Comparison of ENCODE assay signal across 1 cellular context in genomic region chr5:78699565-78700143, GRCh38.
TF ChIP-seq lines count a peak whose summit lies in the region.

No MANE protein-coding gene starts in this region.

TF ChIP-seq in K562, 482 proteins besides CTCF, POLR2A, EP300 and RAD21 (continued from another document):
- no peak for TF ChIP-seq CBX5 (IDR thresholded peaks at IDR 0.05; ENCODE audit: borderline replicate concordance, low read depth)
- TF ChIP-seq ZNF12 (CRISPR knock-in tag; IDR thresholded peaks at IDR 0.05) = no peak
- TF ChIP-seq ZFP36 (IDR thresholded peaks at IDR 0.05; ENCODE audit: low read depth, low read length, partially characterized antibody) = no peak
- TF ChIP-seq EP400 (IDR thresholded peaks at IDR 0.05) = no peak
- peak; percentile 87 for TF ChIP-seq USF1 (CRISPR knock-in tag; IDR thresholded peaks at IDR 0.05)
- TF ChIP-seq L3MBTL2 (IDR thresholded peaks at IDR 0.05) = peak; percentile 50; the same call in 1 of the 2 replicates
- no peak for TF ChIP-seq DLX4 (CRISPR knock-in tag; IDR thresholded peaks at IDR 0.05)
- no peak for TF ChIP-seq SRSF9 (IDR thresholded peaks at IDR 0.05; ENCODE audit: borderline replicate concordance, low read depth, low read length)
- no peak for TF ChIP-seq PCBP1 (IDR thresholded peaks at IDR 0.05; ENCODE audit: low read depth, low read length, poor library complexity, severe bottlenecking)
- no peak for TF ChIP-seq SMARCB1 (IDR thresholded peaks at IDR 0.05; ENCODE audit: insufficient read length, low read depth)
- TF ChIP-seq MIER1 (IDR thresholded peaks at IDR 0.05; ENCODE audit: low read depth) = no peak
- TF ChIP-seq MXI1 (IDR thresholded peaks at IDR 0.05; ENCODE audit: low read depth, low read length) = no peak
- TF ChIP-seq CBX2 (IDR thresholded peaks at IDR 0.05; ENCODE audit: insufficient read depth, low read length, poor library complexity, severe bottlenecking) = no peak
- TF ChIP-seq FOXP4 (CRISPR knock-in tag; IDR thresholded peaks at IDR 0.05; ENCODE audit: borderline replicate concordance) = no peak
- TF ChIP-seq NR2F6 (CRISPR knock-in tag; IDR thresholded peaks at IDR 0.05) = no peak
- peak; percentile 27; the same call in 1 of the 2 replicates for TF ChIP-seq TOE1 (IDR thresholded peaks at IDR 0.05; ENCODE audit: borderline replicate concordance)
- TF ChIP-seq TOE1 (CRISPR knock-in tag; IDR thresholded peaks at IDR 0.05; ENCODE audit: borderline replicate concordance, low read depth) = no peak
- TF ChIP-seq RFX7 (CRISPR knock-in tag; IDR thresholded peaks at IDR 0.05) = no peak
- no peak for TF ChIP-seq HCFC1 (IDR thresholded peaks at IDR 0.05; ENCODE audit: low read depth, low read length)
- TF ChIP-seq COPS2 (conservative IDR thresholded peaks at IDR 0.05) = no peak
- TF ChIP-seq ZNF780A (CRISPR knock-in tag; IDR thresholded peaks at IDR 0.05) = no peak
- no peak for TF ChIP-seq PBX2 (CRISPR knock-in tag; IDR thresholded peaks at IDR 0.05; ENCODE audit: low read depth)
- no peak for TF ChIP-seq PBX2 (tag; conservative IDR thresholded peaks at IDR 0.05; ENCODE audit: low read depth)
- peak; percentile 34; the same call in 1 of the 2 replicates for TF ChIP-seq EGR1 (conservative IDR thresholded peaks at IDR 0.05)
- TF ChIP-seq ZNF764 (CRISPR knock-in tag; IDR thresholded peaks at IDR 0.05; ENCODE audit: low read depth) = no peak
- TF ChIP-seq CCAR2 (IDR thresholded peaks at IDR 0.05; ENCODE audit: low read depth, low read length) = no peak
- no peak for TF ChIP-seq SETDB1 (IDR thresholded peaks at IDR 0.05; ENCODE audit: low read length)
- no peak for TF ChIP-seq PRPF4 (IDR thresholded peaks at IDR 0.05; ENCODE audit: insufficient read depth, low read depth, low read length, poor library complexity, severe bottlenecking)
- no peak for TF ChIP-seq ZNF217 (CRISPR knock-in tag; IDR thresholded peaks at IDR 0.05)
- no peak for TF ChIP-seq PURB (CRISPR knock-in tag; IDR thresholded peaks at IDR 0.05; ENCODE audit: low read depth)
- no peak for TF ChIP-seq IRF1 (CRISPR knock-in tag; IDR thresholded peaks at IDR 0.05; ENCODE audit: borderline replicate concordance)
- no peak for TF ChIP-seq FIP1L1 (IDR thresholded peaks at IDR 0.05; ENCODE audit: low read depth, low read length, poor library complexity, severe bottlenecking)
- TF ChIP-seq NR4A1 (CRISPR knock-in tag; IDR thresholded peaks at IDR 0.05) = no peak
- no peak for TF ChIP-seq NR4A1 (tag; IDR thresholded peaks at IDR 0.05)
- no peak for TF ChIP-seq HMG20B (CRISPR knock-in tag; IDR thresholded peaks at IDR 0.05)
- no peak for TF ChIP-seq ZNF143 (CRISPR knock-in tag; IDR thresholded peaks at IDR 0.05)
- TF ChIP-seq FOSL1 (tag; conservative IDR thresholded peaks at IDR 0.05) = peak; percentile 96
- TF ChIP-seq TRIM25 (IDR thresholded peaks at IDR 0.05; ENCODE audit: borderline replicate concordance) = no peak
- no peak for TF ChIP-seq SNRNP70 (optimal IDR thresholded peaks at IDR 0.05; ENCODE audit: low read depth, low read length)
- TF ChIP-seq ATF7 (IDR thresholded peaks at IDR 0.05) = 0 out of 2 replicates have a peak, but pooled peaks have one; percentile 15
- TF ChIP-seq SIX5 (IDR thresholded peaks at IDR 0.05; ENCODE audit: borderline replicate concordance in 1 of 2, insufficient read depth in 1 of 2, low read depth in 1 of 2, low read length in 2 of 2) = no peak
- no peak for TF ChIP-seq MAFF (IDR thresholded peaks at IDR 0.05; ENCODE audit: low read length)
- no peak for TF ChIP-seq KDM2B (CRISPR knock-in tag; IDR thresholded peaks at IDR 0.05)
- no peak for TF ChIP-seq RFX5 (IDR thresholded peaks at IDR 0.05; ENCODE audit: low read depth, low read length)
- TF ChIP-seq RBM25 (IDR thresholded peaks at IDR 0.05; ENCODE audit: low read depth, low read length, severe bottlenecking) = no peak
- TF ChIP-seq SMAD1 (IDR thresholded peaks at IDR 0.05; ENCODE audit: low read depth, low read length, partially characterized antibody) = no peak
- no peak for TF ChIP-seq AFF1 (IDR thresholded peaks at IDR 0.05; ENCODE audit: low read depth in 1 of 2, partially characterized antibody in 2 of 2)
